20 cellular contexts compared by ENCODE assay signal in the genomic region with DNA sequence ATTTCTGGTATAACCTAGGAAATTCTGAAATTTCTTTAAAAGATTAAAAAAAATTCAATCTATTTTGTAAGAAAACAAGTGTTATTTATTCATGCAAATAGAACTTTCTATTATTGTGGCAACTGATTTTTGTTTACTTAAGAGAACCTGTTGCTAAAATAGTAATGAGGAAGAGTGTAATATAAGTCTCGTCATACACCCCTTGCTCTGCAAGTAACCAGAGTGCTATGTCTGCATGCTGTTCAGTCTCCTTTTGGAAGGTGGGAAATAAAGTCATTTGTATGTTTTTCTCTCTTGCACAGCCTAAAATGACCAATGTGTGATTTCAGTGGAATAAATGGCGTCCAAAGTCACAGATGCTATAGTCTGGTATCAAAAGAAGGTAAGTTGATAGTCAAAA. TPM values are rescaled to one million over a fixed set of nuclear protein-coding genes. Genes with fewer than 3 reads are reported as not detected.
DNase-seq lines count a peak whose midpoint lies in the region; ATAC-seq, FAIRE-seq and TF ChIP-seq lines count a peak whose summit lies in the region.
"Had no signal": no experiment of that assay in that cellular context is flagged by ENCODE, and none has a peak within 500 bp of the region (broad histone marks: within the 10 kb centered on the region; RNA-seq: fewer than 3 reads in every experiment).

No MANE protein-coding gene starts in this region.

- no peaks in the 10 kb centered on the region for H3K9me2 ChIP-seq in SU-DHL-6 (replicated peaks; ENCODE audit: insufficient read depth, low read length)

- WGBS in endodermal cell (ENCODE audit: insufficient coverage in 1 of 2, insufficient read length in 1 of 2), 2 experiments: 95 to 100% methylated on average over 1 to 2 of the region's 2 CpGs

- H3K9me3 Mint-ChIP-seq in IgD-negative memory B cell (no peaks in the 10 kb centered on the region), endodermal cell (peaks cover 1% of the 10 kb centered on the region), chondrocyte (ENCODE audit: low read depth) (peaks cover 2% of the 10 kb centered on the region)
- H3K9me3 Mint-ChIP-seq: CD8-positive, alpha-beta memory T cell had no signal

- H3K27ac ChIP-seq in SU-DHL-6 (ENCODE audit: low read depth, low read length) (peak overlapping the region; percentile 84), gastrocnemius medialis (peak overlapping the region; percentile 70 to 85 (median 74)), endodermal cell (ENCODE audit: low read depth, low read length) (no peak overlapping the region)
- H3K27ac ChIP-seq: GM23248, HL-60, Peyer's patch, SJSA1 had no signal

- DNase-seq in GM12892 (ENCODE audit: insufficient read length) (no peak), gastrocnemius medialis (no peak), posterior cingulate gyrus (no peak), endodermal cell (no peak), chondrocyte (ENCODE audit: low spot score) (no peak)
- DNase-seq: C1 segment of cervical spinal cord; CD8-positive, alpha-beta memory T cell; DMS79; GM23248; HCEC 1CT; NCI-H1105; NCI-H2081; NCI-H510A treated with DMSO at 0.1 percent for 48 hours; Peyer's patch; SW 1271 had no signal

- H3K9me3 ChIP-seq in SU-DHL-6 (ENCODE audit: insufficient read depth, low read length) (no peaks in the 10 kb centered on the region), gastrocnemius medialis (no peaks in the 10 kb centered on the region), endodermal cell (ENCODE audit: control insufficient read depth, low read length) (no peaks in the 10 kb centered on the region)
- H3K9me3 ChIP-seq: Peyer's patch, SJSA1 had no signal

- peak overlapping the region; percentile 60 for H3K9ac ChIP-seq in SU-DHL-6 (ENCODE audit: low read length)
- H3K9ac ChIP-seq in endodermal cell (ENCODE audit: extremely low read depth, low read length, poor library complexity, severe bottlenecking): no peak overlapping the region
- H3K9ac ChIP-seq: GM23248 had no signal

- peak overlapping the region; percentile 99 for H3K4me2 ChIP-seq in SU-DHL-6 (ENCODE audit: low read depth, low read length, poor library complexity, severe bottlenecking)

- H3K4me3 Mint-ChIP-seq in IgD-negative memory B cell (peak overlapping the region; percentile 84 to 93 (median 88)), endodermal cell (no peak overlapping the region), chondrocyte (ENCODE audit: unreplicated experiment) (no peak overlapping the region)
- H3K4me3 Mint-ChIP-seq: CD8-positive, alpha-beta memory T cell had no signal

- FAIRE-seq in GM12892 (lab: Jason Lieb, UNC): peak; percentile 82

- H2AFZ ChIP-seq in SU-DHL-6 (ENCODE audit: low read depth, low read length, severe bottlenecking): no peak overlapping the region
- H2AFZ ChIP-seq: GM23248 had no signal

- TF ChIP-seq POLR2A in GM12892 (IDR thresholded peaks at IDR 0.05; ENCODE audit: low read depth, low read length): no peak
- peak in 1 of 2 donors; percentile 31 for TF ChIP-seq POLR2A in gastrocnemius medialis (IDR thresholded peaks at IDR 0.05)

- no peaks in the 10 kb centered on the region for H3K27me3 Mint-ChIP-seq in IgD-negative memory B cell
- H3K27me3 Mint-ChIP-seq in endodermal cell (ENCODE audit: insufficient read depth): no peaks in the 10 kb centered on the region
- H3K27me3 Mint-ChIP-seq in chondrocyte (ENCODE audit: low read depth): no peaks in the 10 kb centered on the region
- H3K27me3 Mint-ChIP-seq: CD8-positive, alpha-beta memory T cell had no signal

- intact Hi-C loops in gastrocnemius medialis (cut with DNase I; ENCODE audit: low total_unique reads) (no loop called here), posterior cingulate gyrus (cut with DNase I) (no loop called here)

- H3K79me2 ChIP-seq in SU-DHL-6 (ENCODE audit: insufficient read depth, low read length): peaks cover 100% of the 10 kb centered on the region

- peak overlapping the region; percentile 72 for H3K4me3 ChIP-seq in SU-DHL-6 (ENCODE audit: insufficient read depth, low read length, poor library complexity, severe bottlenecking)
- H3K4me3 ChIP-seq in gastrocnemius medialis: peak overlapping the region in 3 of 4 donors; percentile 14 to 25 (median 23)
- no peak overlapping the region for H3K4me3 ChIP-seq in endodermal cell (ENCODE audit: low read length)
- H3K4me3 ChIP-seq: GM23248, Peyer's patch, SJSA1 had no signal

- no peaks in the 10 kb centered on the region for H3K27me3 ChIP-seq in SU-DHL-6 (ENCODE audit: low read length)
- no peaks in the 10 kb centered on the region for H3K27me3 ChIP-seq in gastrocnemius medialis
- H3K27me3 ChIP-seq in endodermal cell (ENCODE audit: control insufficient read depth, insufficient read depth, low read length, poor library complexity, severe bottlenecking): no peaks in the 10 kb centered on the region
- H3K27me3 ChIP-seq: Peyer's patch, SJSA1 had no signal

- peaks cover 61% of the 10 kb centered on the region for H3F3A ChIP-seq in SU-DHL-6 (ENCODE audit: insufficient read depth)

- H4K20me1 ChIP-seq in SU-DHL-6 (ENCODE audit: low read depth, low read length): 0 out of 2 replicates have a peak, but pooled peaks cover 4% of the 10 kb centered on the region

- H3K36me3 Mint-ChIP-seq in IgD-negative memory B cell: peaks cover 6% of the 10 kb centered on the region
- peaks cover 4% of the 10 kb centered on the region for H3K36me3 Mint-ChIP-seq in endodermal cell (ENCODE audit: low read depth)
- H3K36me3 Mint-ChIP-seq in chondrocyte (ENCODE audit: low read depth): peaks cover 2% of the 10 kb centered on the region

- TF ChIP-seq CTCF in SU-DHL-6 (IDR thresholded peaks at IDR 0.05; ENCODE audit: insufficient read depth, low read length, poor library complexity, severe bottlenecking) (no peak), gastrocnemius medialis (IDR thresholded peaks at IDR 0.05 in 4 of 5, conservative IDR thresholded peaks at IDR 0.05 in 1 of 5) (no peak), endodermal cell (conservative IDR thresholded peaks at IDR 0.05) (no peak), chondrocyte (IDR thresholded peaks at IDR 0.05) (no peak)

- H3K36me3 ChIP-seq in SU-DHL-6 (ENCODE audit: low read length) (peaks cover 13% of the 10 kb centered on the region; the same call in 1 of the 2 replicates), gastrocnemius medialis (no peaks in the 10 kb centered on the region), endodermal cell (ENCODE audit: control insufficient read depth, insufficient read depth, low read length) (no peaks in the 10 kb centered on the region)
- H3K36me3 ChIP-seq: Peyer's patch, SJSA1 had no signal

- H3K27ac Mint-ChIP-seq in IgD-negative memory B cell (peak overlapping the region; percentile 77 to 93 (median 91)), endodermal cell (no peak overlapping the region), chondrocyte (ENCODE audit: unreplicated experiment) (no peak overlapping the region)

- peaks cover 41 to 46% of the 10 kb centered on the region in 2 donors for H3K4me1 ChIP-seq in gastrocnemius medialis
- H3K4me1 ChIP-seq in endodermal cell (ENCODE audit: control insufficient read depth, insufficient read depth, low read length): no peaks in the 10 kb centered on the region

- peak in 1 of 2 donors; percentile 65 for ATAC-seq in gastrocnemius medialis
- ATAC-seq in GM19023 (IDR thresholded peaks at IDR 0.05; ENCODE audit: unreplicated experiment): no peak

- in situ Hi-C loops in gastrocnemius medialis (cut with MboI; ENCODE audit: low sequenced_read_pairs in 4 of 4): no loop called here

- H3K4me1 Mint-ChIP-seq in IgD-negative memory B cell (peaks cover 36 to 50% (median 36%) of the 10 kb centered on the region in 3 donors), endodermal cell (peaks cover 2% of the 10 kb centered on the region), chondrocyte (ENCODE audit: low read depth) (peaks cover 5% of the 10 kb centered on the region)

RNA-seq across cellular contexts. Expression of gene PHTF2, which starts 41.3 kb away (rescaled TPM):
- polyA plus RNA-seq in GM12892 (2012; ENCODE audit: missing spikeins): 24.9 TPM
- 23.3 TPM for polyA plus RNA-seq in IgD-negative memory B cell
- total RNA-seq in gastrocnemius medialis: 100 to 1,000 TPM in 2 of 4 donors, 10 to 100 TPM in 2; 81.2 to 163 (median 108) TPM
- total RNA-seq in endodermal cell: 10 to 100 TPM; 15.4 to 20.6 TPM
- polyA plus RNA-seq in endodermal cell (2013, experiment 1 of 2): 25.1 TPM
- 23.5 TPM for polyA plus RNA-seq in endodermal cell (2013, experiment 2 of 2)
- total RNA-seq in chondrocyte: 49.7 to 56.1 TPM (median 52.6 TPM) in 3 replicates

RNA-seq across cellular contexts. Expression of gene TMEM60, which starts 41.7 kb away (rescaled TPM):
- polyA plus RNA-seq in GM12892 (2012; ENCODE audit: missing spikeins): 26.2 TPM
- polyA plus RNA-seq in IgD-negative memory B cell: 40.7 TPM
- total RNA-seq in gastrocnemius medialis (10 to 100 TPM in 3 of 4 donors, 1 to 10 TPM in 1; 7.0 to 26.9 (median 13.3) TPM), endodermal cell (10 to 100 TPM; 20.0 to 32.2 TPM), chondrocyte (15.3 to 16.6 TPM (median 15.5 TPM) in 3 replicates)
- 37.9 TPM for polyA plus RNA-seq in endodermal cell (2013, experiment 1 of 2)
- 34.9 TPM for polyA plus RNA-seq in endodermal cell (2013, experiment 2 of 2)

Comparison
In these comparisons a context has a peak if more than half of its experiments do, and no peak if none do; other contexts are left out.
1. H3K27ac Mint-ChIP-seq: peak in IgD-negative memory B cell (3 of 3); none in endodermal cell (single experiment) and chondrocyte (single experiment).
2. H3K4me3 Mint-ChIP-seq: peak in IgD-negative memory B cell (4 of 4); none in endodermal cell (single experiment) and chondrocyte (single experiment).